Comparison of ENCODE assay signal across 26 cellular contexts in the genomic region with DNA sequence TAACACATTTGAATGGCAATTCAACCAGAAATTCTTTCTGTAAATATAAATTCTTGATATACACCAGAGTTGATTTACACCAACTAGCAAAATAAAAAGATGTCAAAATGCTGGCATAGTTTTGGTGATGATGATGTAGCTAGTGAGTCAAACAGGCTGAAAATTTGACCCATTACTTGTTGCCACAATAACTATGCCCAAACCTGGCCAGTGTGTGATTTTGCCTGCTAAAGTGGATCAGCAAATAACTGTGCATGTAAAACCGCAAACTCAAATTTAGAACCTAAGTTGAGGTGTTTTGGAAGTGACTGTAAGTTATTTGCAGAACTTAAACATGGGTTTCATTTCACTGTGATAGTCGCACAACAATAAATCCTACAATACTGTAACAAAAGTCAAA.
A peak's percentile ranks its signal among the peaks of the same experiment; 100 is the strongest.
DNase-seq lines count a peak whose midpoint lies in the region; ATAC-seq, FAIRE-seq and TF ChIP-seq lines count a peak whose summit lies in the region.
"Had no signal": no experiment of that assay in that cellular context is flagged by ENCODE, and none has a peak within 500 bp of the region (broad histone marks: within the 10 kb centered on the region; RNA-seq: fewer than 3 reads in every experiment).

No MANE protein-coding gene starts in this region.

- BruUV-seq in K562 (replicated peaks; lab: Mats Ljungman, UMichigan): no TSS peak

- peak; percentile 35 for DNase-seq in EH (ENCODE audit: low read depth)
- DNase-seq in MM.1S: peak; percentile 30
- no peak for DNase-seq in K562 (ENCODE audit: extremely low read depth in 1 of 4, low spot score in 3 of 4)
- peak; percentile 7 for DNase-seq in mesenchymal stem cell
- DNase-seq in RWPE1 (ENCODE audit: low spot score): no peak
- DNase-seq in hypothalamus (lab: John Stamatoyannopoulos, UW): no peak
- DNase-seq in sciatic nerve (ENCODE audit: low spot score): no peak
- DNase-seq: AML-193; CD4-positive, alpha-beta memory T cell; COR-L47; GDM1; H7; IMR-90; NCI-H1092; NCI-H1417 treated with DMSO at 0.1 percent for 48 hours; NCI-H2171; NCI-H345; NCI-H510A treated with DMSO at 0.1 percent for 48 hours; NCI-H748 treated with DMSO at 0.1 percent for 48 hours; SJCRH30 had no signal

- H3K4me3 ChIP-seq in MM.1S (ENCODE audit: low read length): no peak overlapping the region
- no peak overlapping the region for H3K4me3 ChIP-seq in K562
- H3K4me3 ChIP-seq in mesenchymal stem cell (ENCODE audit: insufficient read depth in 1 of 2, low read depth in 1 of 2, low read length in 2 of 2): no peak overlapping the region
- H3K4me3 ChIP-seq: BLaER1 treated with 17β-estradiol and CSF1 and Interleukin-3, amounts not matched to agents 10 nM and 100 nM; SJCRH30 had no signal

- no peak overlapping the region for H3K14ac ChIP-seq in mesenchymal stem cell (ENCODE audit: low read length in 2 of 2)

- H3K4me2 ChIP-seq in MM.1S (ENCODE audit: low read depth, low read length) (no peak overlapping the region), K562 (ENCODE audit: insufficient read depth, low read length) (no peak overlapping the region), mesenchymal stem cell (ENCODE audit: low read length, poor library complexity, severe bottlenecking) (no peak overlapping the region)
- H3K4me2 ChIP-seq: BLaER1 treated with 17β-estradiol and CSF1 and Interleukin-3, amounts not matched to agents 10 nM and 100 nM; KMS-11 had no signal

- H3F3A ChIP-seq in MM.1S (ENCODE audit: insufficient read depth, low read length): no peaks in the 10 kb centered on the region

- POLR2A ChIA-PET in K562 (lab: Yijun Ruan, JAX): no interaction called here
- POLR2A ChIA-PET in RWPE1 (lab: Yijun Ruan, JAX; ENCODE audit: low non-redundant PET): no interaction called here

- no peak overlapping the region for H3K18ac ChIP-seq in mesenchymal stem cell (ENCODE audit: low read depth in 1 of 2, low read length in 2 of 2)

- peak; percentile 15 for FAIRE-seq in K562 (lab: Jason Lieb, UNC)
- FAIRE-seq: GM12891, RCC 7860 had no signal

- H3K4ac ChIP-seq in mesenchymal stem cell (ENCODE audit: low read depth in 1 of 2, low read length in 2 of 2): no peak overlapping the region

- H2BK5ac ChIP-seq in mesenchymal stem cell (ENCODE audit: low read depth, low read length, poor library complexity, severe bottlenecking): no peak overlapping the region

- H3K27me3 ChIP-seq in MM.1S (replicated peaks; ENCODE audit: insufficient read depth, low read length) (no peaks in the 10 kb centered on the region), K562 (ENCODE audit: control insufficient read depth in 2 of 2, insufficient read depth in 2 of 2, low read length in 2 of 2) (no peaks in the 10 kb centered on the region), mesenchymal stem cell (ENCODE audit: control insufficient read depth in 1 of 2, insufficient read depth in 1 of 2, low read length in 2 of 2) (no peaks in the 10 kb centered on the region)
- H3K27me3 ChIP-seq: BLaER1 treated with 17β-estradiol and CSF1 and Interleukin-3, amounts not matched to agents 10 nM and 100 nM had no signal

- no peaks in the 10 kb centered on the region for H4K20me1 ChIP-seq in MM.1S (ENCODE audit: insufficient read depth, low read length)
- no peaks in the 10 kb centered on the region for H4K20me1 ChIP-seq in K562 (replicated peaks; ENCODE audit: control insufficient read depth, insufficient read depth, low read length)
- H4K20me1 ChIP-seq: BLaER1 treated with 17β-estradiol and CSF1 and Interleukin-3, amounts not matched to agents 10 nM and 100 nM had no signal

- no peaks in the 10 kb centered on the region for H3K9me2 ChIP-seq in MM.1S (replicated peaks; ENCODE audit: insufficient read depth, low read length)

- H2AFZ ChIP-seq in MM.1S (ENCODE audit: low read length) (no peak overlapping the region), K562 (ENCODE audit: low read depth, low read length) (no peak overlapping the region), mesenchymal stem cell (ENCODE audit: low read depth, low read length) (no peak overlapping the region)

- intact Hi-C loops in K562 (cut with micrococcal nuclease): no loop called here
- intact Hi-C loops in sciatic nerve (cut with DNase I): no loop called here

- TF ChIP-seq EP300 in K562 (IDR thresholded peaks at IDR 0.05; ENCODE audit: low read length): no peak

- H4K8ac ChIP-seq in mesenchymal stem cell (ENCODE audit: low read length): no peak overlapping the region

- no peak for ATAC-seq in K562
- ATAC-seq in HG02885 (IDR thresholded peaks at IDR 0.05; ENCODE audit: poor library complexity, unreplicated experiment): no peak
- no peak for ATAC-seq in sciatic nerve
- ATAC-seq: Right ventricle myocardium inferior had no signal

- no peaks in the 10 kb centered on the region for H3K36me3 ChIP-seq in MM.1S (replicated peaks; ENCODE audit: insufficient read depth, low read length)
- no peaks in the 10 kb centered on the region for H3K36me3 ChIP-seq in K562 (ENCODE audit: control insufficient read depth, insufficient read depth, low read length)
- no peaks in the 10 kb centered on the region for H3K36me3 ChIP-seq in mesenchymal stem cell (ENCODE audit: control insufficient read depth in 1 of 2, insufficient read depth in 2 of 2, low read depth in 1 of 2, low read length in 2 of 2)
- H3K36me3 ChIP-seq: BLaER1 treated with 17β-estradiol and CSF1 and Interleukin-3, amounts not matched to agents 10 nM and 100 nM; SJCRH30 had no signal

- no peaks in the 10 kb centered on the region for H3K9me1 ChIP-seq in K562 (ENCODE audit: control insufficient read depth, insufficient read depth, low read length)

- H3K9ac ChIP-seq in MM.1S (ENCODE audit: low read length) (no peak overlapping the region), K562 (ENCODE audit: insufficient read depth in 1 of 2, low read depth in 2 of 2, low read length in 2 of 2) (no peak overlapping the region), mesenchymal stem cell (ENCODE audit: low read length) (no peak overlapping the region)
- H3K9ac ChIP-seq: BLaER1 treated with 17β-estradiol and CSF1 and Interleukin-3, amounts not matched to agents 10 nM and 100 nM; KMS-11 had no signal

- CTCF ChIA-PET in K562 (lab: Yijun Ruan, JAX; ENCODE audit: low intra/inter-chr PET ratio) (no interaction called here), RWPE1 (lab: Yijun Ruan, JAX) (no interaction called here)

- no peak overlapping the region for H2BK12ac ChIP-seq in mesenchymal stem cell (ENCODE audit: low read length in 2 of 2)

- no peak for TF ChIP-seq POLR2A in K562 (conservative IDR thresholded peaks at IDR 0.05)

- no peak overlapping the region for H3K23ac ChIP-seq in mesenchymal stem cell (ENCODE audit: low read length in 2 of 2)

- H3K4me1 ChIP-seq in MM.1S (ENCODE audit: low read length) (peaks cover 7% of the 10 kb centered on the region; the same call in 1 of the 2 replicates), K562 (replicated peaks in 1 of 2; ENCODE audit: control insufficient read depth in 2 of 2, insufficient read depth in 2 of 2, low read length in 2 of 2) (no peaks in the 10 kb centered on the region), mesenchymal stem cell (ENCODE audit: control insufficient read depth, insufficient read depth, low read depth, low read length) (no peaks in the 10 kb centered on the region)
- H3K4me1 ChIP-seq: BLaER1 treated with 17β-estradiol and CSF1 and Interleukin-3, amounts not matched to agents 10 nM and 100 nM; SJCRH30 had no signal

- no peak overlapping the region for H2BK15ac ChIP-seq in mesenchymal stem cell (ENCODE audit: low read depth, poor library complexity, severe bottlenecking)

- H3K79me1 ChIP-seq in mesenchymal stem cell (replicated peaks; ENCODE audit: low read length, poor library complexity, severe bottlenecking): no peaks in the 10 kb centered on the region

- H3K27ac ChIP-seq in MM.1S (ENCODE audit: low read length): no peak overlapping the region
- H3K27ac ChIP-seq in K562 (ENCODE audit: extremely low read depth, low read depth, low read length): no peak overlapping the region
- H3K27ac ChIP-seq in mesenchymal stem cell (ENCODE audit: low read length, poor library complexity, severe bottlenecking): no peak overlapping the region
- no peak overlapping the region for H3K27ac ChIP-seq in RWPE1
- H3K27ac ChIP-seq: BLaER1 treated with 17β-estradiol and CSF1 and Interleukin-3, amounts not matched to agents 10 nM and 100 nM; KMS-11; SJCRH30 had no signal

- in situ Hi-C loops in K562 (cut with MboI): no loop called here

- TF ChIP-seq CTCF in MM.1S (IDR thresholded peaks at IDR 0.05; ENCODE audit: low read length) (no peak), K562 (IDR thresholded peaks at IDR 0.05 in 2 of 3, conservative IDR thresholded peaks at IDR 0.05 in 1 of 3; ENCODE audit: insufficient read depth in 2 of 3, low read depth in 1 of 3, low read length in 3 of 3) (no peak), RWPE1 (conservative IDR thresholded peaks at IDR 0.05; ENCODE audit: low read depth) (no peak)

- H2BK120ac ChIP-seq in mesenchymal stem cell (ENCODE audit: low read depth, low read length): no peak overlapping the region

- H3K9me3 ChIP-seq in MM.1S (replicated peaks; ENCODE audit: insufficient read depth, low read length) (no peaks in the 10 kb centered on the region), K562 (replicated peaks; ENCODE audit: control insufficient read depth, insufficient read depth, low read depth, low read length) (no peaks in the 10 kb centered on the region), mesenchymal stem cell (ENCODE audit: control insufficient read depth, low read length) (no peaks in the 10 kb centered on the region)
- H3K9me3 ChIP-seq: BLaER1 treated with 17β-estradiol and CSF1 and Interleukin-3, amounts not matched to agents 10 nM and 100 nM; SJCRH30 had no signal

- H4K91ac ChIP-seq in mesenchymal stem cell (ENCODE audit: low read length): no peak overlapping the region

- H3K79me2 ChIP-seq in MM.1S (ENCODE audit: low read length) (no peaks in the 10 kb centered on the region), K562 (ENCODE audit: control insufficient read depth, insufficient read depth, low read length) (no peaks in the 10 kb centered on the region)

- 0% methylated on average over 2 of the region's 2 CpGs for WGBS in K562 (ENCODE audit: insufficient coverage, low coverage, missing lambda C conversion rate)
- WGBS in mesenchymal stem cell: 100% methylated on average over 1 of the region's 2 CpGs

- no peak for TF ChIP-seq RAD21 in K562 (CRISPR knock-in tag; conservative IDR thresholded peaks at IDR 0.05 in 1 of 2, IDR thresholded peaks at IDR 0.05 in 1 of 2)

- no peak overlapping the region for H2AK5ac ChIP-seq in mesenchymal stem cell (ENCODE audit: low read length, severe bottlenecking)

TF ChIP-seq in K562, 482 proteins besides CTCF, POLR2A, EP300 and RAD21:
- TF ChIP-seq GATAD2B (IDR thresholded peaks at IDR 0.05; ENCODE audit: borderline replicate concordance): no peak

Comparison
In these comparisons a context has a peak if more than half of its experiments do, and no peak if none do; other contexts are left out.
1. DNase-seq: peak in EH (single experiment), MM.1S (single experiment) and mesenchymal stem cell (single experiment); none in K562 (0 of 4), RWPE1 (single experiment), hypothalamus (0 of 51) and sciatic nerve (single experiment).